ENCODE assay signal across 15 cellular contexts in genomic region chrX:76420237-76420636, GRCh38.
DNase-seq lines count a peak whose midpoint lies in the region; ATAC-seq and TF ChIP-seq lines count a peak whose summit lies in the region.
"Had no signal": no experiment of that assay in that cellular context is flagged by ENCODE, and none has a peak within 500 bp of the region (broad histone marks: within the 10 kb centered on the region; RNA-seq: fewer than 3 reads in every experiment).

No MANE protein-coding gene starts in this region.

- DNase-seq in AG09319 (ENCODE audit: extremely low read depth, low read depth) (no peak), choroid plexus epithelial cell (ENCODE audit: low read depth) (peak; percentile 2), HCEC 1CT (no peak), NCI-H2081 (lab: John Stamatoyannopoulos, UW) (no peak)
- no peak for DNase-seq in activated effector memory CD4-positive, alpha-beta T cell treated with anti-CD3 and anti-CD28 coated beads, Interleukin-2, amount 50 U/mL, for 16 hours
- DNase-seq in activated effector memory CD4-positive, alpha-beta T cell treated with Interleukin-2 at 50 U/mL for 16 hours: no peak
- DNase-seq: activated CD4-positive, alpha-beta memory T cell treated with anti-CD3 and anti-CD28 coated beads for 36 hours; activated T-cell treated with anti-CD3 and anti-CD28 coated beads, Interleukin-2, amount 50 U/mL, for 72 hours; DMS79; sigmoid colon; stimulated activated CD4-positive, alpha-beta T cell treated with anti-CD3 and anti-CD28 coated beads, Interleukin-4, amount 100 ng/mL, for 1 hour had no signal

- no peaks in the 10 kb centered on the region for H3K79me2 ChIP-seq in Loucy (ENCODE audit: insufficient read depth, low read length)

- TF ChIP-seq CTCF in AG09319 (IDR thresholded peaks at IDR 0.05; ENCODE audit: low read depth, low read length) (peak; percentile 19), Loucy (conservative IDR thresholded peaks at IDR 0.05; ENCODE audit: low read length) (0 out of 2 replicates have a peak, but pooled peaks have one; percentile 30), choroid plexus epithelial cell (conservative IDR thresholded peaks at IDR 0.05; ENCODE audit: low read depth, low read length) (no peak)

- ATAC-seq in GM18511 (IDR thresholded peaks at IDR 0.05; ENCODE audit: unreplicated experiment): peak; percentile 61
- ATAC-seq: activated T-cell treated with anti-CD3 and anti-CD28 coated beads, Interleukin-2, amount 50 U/mL, for 72 hours had no signal

- no peak overlapping the region for H3K9ac ChIP-seq in Loucy (ENCODE audit: low read depth, low read length, poor library complexity, severe bottlenecking)

- no peaks in the 10 kb centered on the region for H3F3A ChIP-seq in Loucy (ENCODE audit: low read depth)

- H3K4me3 ChIP-seq in Loucy (ENCODE audit: low read length, poor library complexity, severe bottlenecking) (no peak overlapping the region), choroid plexus epithelial cell (ENCODE audit: low read depth, low read length) (no peak overlapping the region)
- H3K4me3 ChIP-seq: sigmoid colon, thoracic aorta had no signal

- no peak overlapping the region for H2AFZ ChIP-seq in Loucy (ENCODE audit: low read length)

- H3K27me3 ChIP-seq in Loucy (ENCODE audit: insufficient read depth, low read length, poor library complexity, severe bottlenecking): no peaks in the 10 kb centered on the region
- H3K27me3 ChIP-seq: neutrophil, sigmoid colon had no signal

- no peaks in the 10 kb centered on the region for H3K36me3 ChIP-seq in Loucy (ENCODE audit: insufficient read depth, low read length)
- H3K36me3 ChIP-seq: neutrophil, sigmoid colon, thoracic aorta had no signal

- no peaks in the 10 kb centered on the region for H3K4me1 ChIP-seq in Loucy (ENCODE audit: insufficient read depth, low read length, poor library complexity, severe bottlenecking)
- H3K4me1 ChIP-seq: sigmoid colon had no signal

- H3K9me2 ChIP-seq in Loucy (replicated peaks; ENCODE audit: low read depth, low read length): no peaks in the 10 kb centered on the region

- no peaks in the 10 kb centered on the region for H3K9me3 ChIP-seq in Loucy (ENCODE audit: insufficient read depth, low read depth, low read length)
- H3K9me3 ChIP-seq: neutrophil, sigmoid colon, thoracic aorta had no signal

- H4K20me1 ChIP-seq in Loucy (ENCODE audit: insufficient read depth, low read length, poor library complexity, severe bottlenecking): no peaks in the 10 kb centered on the region

- H3K4me2 ChIP-seq in Loucy (ENCODE audit: low read depth, low read length, poor library complexity, severe bottlenecking): no peak overlapping the region
